27 cellular contexts compared by ENCODE assay signal in the genomic region with DNA sequence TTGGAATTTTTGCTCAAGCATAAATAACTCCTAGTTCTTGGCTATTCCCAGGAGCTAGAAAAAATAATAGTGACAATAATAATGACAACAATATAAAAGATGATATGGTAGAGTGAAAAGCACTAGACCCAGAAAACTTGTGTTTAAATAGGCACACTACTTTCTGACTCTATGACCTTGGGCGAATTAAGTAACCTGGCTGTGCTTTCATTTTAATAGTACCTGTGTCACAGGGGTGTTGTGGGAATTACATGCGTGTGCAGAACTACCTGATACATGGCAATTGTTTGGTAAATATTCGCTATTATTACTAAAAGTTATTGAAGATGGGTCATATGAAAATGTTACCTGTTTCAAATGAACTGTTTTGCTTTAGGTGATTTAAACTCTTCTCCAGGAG.
A peak's percentile ranks its signal among the peaks of the same experiment; 100 is the strongest.
DNase-seq lines count a peak whose midpoint lies in the region; ATAC-seq and TF ChIP-seq lines count a peak whose summit lies in the region.
"Had no signal": no experiment of that assay in that cellular context is flagged by ENCODE, and none has a peak within 500 bp of the region (broad histone marks: within the 10 kb centered on the region; RNA-seq: fewer than 3 reads in every experiment).

No MANE protein-coding gene starts in this region.

- peak; percentile 40 for ATAC-seq in body of pancreas
- ATAC-seq: A549; CD8-positive, alpha-beta T cell had no signal

- DNase-seq in body of pancreas (no peak), erythroblast (lab: John Stamatoyannopoulos, UW) (no peak)
- DNase-seq: 8988T; ACHN; AML-193; BE2C; C1 segment of cervical spinal cord; Caco-2; Calu3; CD4-positive, alpha-beta memory T cell; CD4-positive, alpha-beta T cell; CD4-positive, CD25-positive, alpha-beta regulatory T cell; CD8-positive, alpha-beta memory T cell; CD8-positive, alpha-beta T cell; COR-L47; DMS 273 treated with DMSO at 0.1 percent for 48 hours; DMS153; DMS53; DMS79; DMS79 treated with DMSO at 0.1 percent for 48 hours; DND-41; EL had no signal

- no peaks in the 10 kb centered on the region for H3K9me3 ChIP-seq in body of pancreas
- H3K9me3 ChIP-seq: A549; BE2C; BLaER1; BLaER1 treated with 17β-estradiol and CSF1 and Interleukin-3, amounts not matched to agents 10 nM and 100 nM; Caco-2 had no signal

- no peaks in the 10 kb centered on the region for H3K36me3 ChIP-seq in body of pancreas (replicated peaks in 1 of 2; ENCODE audit: insufficient read depth in 1 of 2, low read depth in 2 of 2)
- H3K36me3 ChIP-seq: BE2C; BLaER1; BLaER1 treated with 17β-estradiol and CSF1 and Interleukin-3, amounts not matched to agents 10 nM and 100 nM had no signal

- no peak for TF ChIP-seq CTCF in body of pancreas (IDR thresholded peaks at IDR 0.05)

- no peak for TF ChIP-seq POLR2A in body of pancreas (IDR thresholded peaks at IDR 0.05)
- no peak for TF ChIP-seq POLR2A in erythroblast (IDR thresholded peaks at IDR 0.05; ENCODE audit: low read length)

- H3K4me1 ChIP-seq in body of pancreas, result peaks cover 4% of the 10 kb centered on the region
- H3K4me1 ChIP-seq: A549; BE2C; BLaER1; BLaER1 treated with 17β-estradiol and CSF1 and Interleukin-3, amounts not matched to agents 10 nM and 100 nM; Caco-2 had no signal

- intact Hi-C loops in body of pancreas (cut with DNase I), result no loop called here

- no peaks in the 10 kb centered on the region for H3K27me3 ChIP-seq in body of pancreas
- H3K27me3 ChIP-seq: BE2C; BLaER1; BLaER1 treated with 17β-estradiol and CSF1 and Interleukin-3, amounts not matched to agents 10 nM and 100 nM had no signal

- WGBS in body of pancreas, 2 donors, result 64 to 69% methylated on average over 3 of the region's 3 CpGs

- no peak overlapping the region for H3K4me3 ChIP-seq in body of pancreas
- H3K4me3 ChIP-seq: A549; BLaER1; BLaER1 treated with 17β-estradiol and CSF1 and Interleukin-3, amounts not matched to agents 10 nM and 100 nM had no signal

- no peak overlapping the region for H3K27ac ChIP-seq in body of pancreas
- H3K27ac ChIP-seq: 22Rv1; A549; BLaER1; BLaER1 treated with 17β-estradiol and CSF1 and Interleukin-3, amounts not matched to agents 10 nM and 100 nM; C4-2B had no signal
